Comparison of ENCODE assay signal across 10 cellular contexts in the genomic region with DNA sequence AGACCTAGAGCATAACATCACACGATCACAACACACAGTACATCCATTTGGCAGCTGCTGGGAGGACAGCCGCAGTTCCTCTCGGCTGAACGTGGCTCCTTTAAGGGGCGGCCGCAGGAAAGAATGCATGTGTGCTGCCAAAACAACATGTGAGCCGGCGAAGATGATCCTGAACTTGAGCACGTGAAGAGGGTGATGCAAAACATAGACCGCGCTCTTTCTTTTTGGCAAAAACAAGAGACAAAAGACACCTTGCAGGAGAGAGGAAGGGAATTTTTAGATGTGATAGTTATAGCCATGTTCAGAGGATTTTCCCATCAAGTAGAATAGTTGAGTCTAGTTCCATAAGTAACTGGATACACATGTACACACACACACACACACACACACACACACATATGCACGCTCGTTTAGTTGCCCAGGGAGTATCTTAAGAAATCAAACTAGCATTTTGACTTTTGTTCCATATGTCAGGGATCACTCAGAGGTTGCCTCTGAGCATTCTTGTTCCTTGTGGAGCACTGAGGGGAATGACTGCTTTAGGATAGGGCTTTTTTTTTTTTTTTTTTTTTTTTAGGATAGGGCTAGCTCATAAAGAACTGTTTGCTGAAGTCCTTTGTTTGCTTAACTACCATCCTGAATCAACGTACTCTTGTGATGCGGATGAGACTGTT. TPM values are rescaled to one million over a fixed set of nuclear protein-coding genes. Genes with fewer than 3 reads are reported as not detected.
A peak's percentile ranks its signal among the peaks of the same experiment; 100 is the strongest.
DNase-seq lines count a peak whose midpoint lies in the region; ATAC-seq, FAIRE-seq and TF ChIP-seq lines count a peak whose summit lies in the region.
"Had no signal": no experiment of that assay in that cellular context is flagged by ENCODE, and none has a peak within 500 bp of the region (broad histone marks: within the 10 kb centered on the region; RNA-seq: fewer than 3 reads in every experiment).

No MANE protein-coding gene starts in this region.

- H3K27ac ChIP-seq in astrocyte (ENCODE audit: low read depth, low read length) (no peak overlapping the region), thyroid gland (no peak overlapping the region)
- no peak overlapping the region for H3K27ac ChIP-seq in naive thymus-derived CD4-positive, alpha-beta T cell (ENCODE audit: low read depth, low read length)

- H3K4me1 ChIP-seq in astrocyte (ENCODE audit: insufficient read depth, low read length): no peaks in the 10 kb centered on the region
- peaks cover 0 to 6% of the 10 kb centered on the region in 2 donors for H3K4me1 ChIP-seq in thyroid gland
- no peaks in the 10 kb centered on the region for H3K4me1 ChIP-seq in naive thymus-derived CD4-positive, alpha-beta T cell (ENCODE audit: control insufficient read depth in 2 of 2, insufficient read depth in 2 of 2, low read length in 2 of 2)

- WGBS in thyroid gland, 2 donors: 15 to 18% methylated on average over 15 of the region's 15 CpGs

- H3K4me1 Mint-ChIP-seq in astrocyte (ENCODE audit: low read depth, unreplicated experiment): peaks cover 7% of the 10 kb centered on the region
- peaks cover 0 to 3% (median 0%) of the 10 kb centered on the region in 7 donors for H3K4me1 Mint-ChIP-seq in naive thymus-derived CD4-positive, alpha-beta T cell
- no peaks in the 10 kb centered on the region for H3K4me1 Mint-ChIP-seq in activated CD4-positive, alpha-beta T cell treated with anti-CD3 and anti-CD28 coated beads, Interleukin-2, amount 10 ng/mL, durations not matched to agents 7 days and 5 days

- DNase-seq in HT-29 (ENCODE audit: low spot score) (peak; percentile 38), astrocyte (ENCODE audit: low read depth) (peak; percentile 84), kidney epithelial cell (ENCODE audit: low read depth) (peak; percentile 31), thyroid gland (peak; percentile 66 to 76)
- no peak for DNase-seq in naive thymus-derived CD4-positive, alpha-beta T cell
- DNase-seq in stimulated activated CD4-positive, alpha-beta T cell treated with anti-CD3 and anti-CD28 coated beads, Interleukin-4, amount 100 ng/mL, for 4 hours: no peak
- no peak for DNase-seq in activated CD4-positive, alpha-beta T cell treated with anti-CD3 and anti-CD28 coated beads, Interleukin-2, amount 10 ng/mL, durations not matched to agents 7 days and 5 days
- DNase-seq: stimulated activated CD4-positive, alpha-beta T cell treated with anti-CD3 and anti-CD28 coated beads, Interleukin-1b, Interleukin-23, amount 100 ng/mL, for 48 hours had no signal

- H3K27me3 ChIP-seq in astrocyte (ENCODE audit: insufficient read depth, low read length) (no peaks in the 10 kb centered on the region), kidney epithelial cell (ENCODE audit: control insufficient read depth, insufficient read depth, low read length) (no peaks in the 10 kb centered on the region), thyroid gland (no peaks in the 10 kb centered on the region)
- H3K27me3 ChIP-seq in naive thymus-derived CD4-positive, alpha-beta T cell (ENCODE audit: control insufficient read depth in 2 of 2, insufficient read depth in 2 of 2, low read length in 2 of 2): no peaks in the 10 kb centered on the region

- peak overlapping the region; percentile 74 for H3K4me2 ChIP-seq in astrocyte (ENCODE audit: low read length)

- H2AFZ ChIP-seq in astrocyte (ENCODE audit: low read depth, low read length): no peak overlapping the region

- H3K4me3 ChIP-seq in astrocyte (ENCODE audit: insufficient read depth, low read depth, low read length) (peak overlapping the region; percentile 34), kidney epithelial cell (ENCODE audit: low read depth, low read length) (no peak overlapping the region), thyroid gland (replicated peaks in 1 of 3) (peak overlapping the region in 1 of 3 donors; percentile 8)
- H3K4me3 ChIP-seq in naive thymus-derived CD4-positive, alpha-beta T cell (ENCODE audit: low read length): no peak overlapping the region

- H3K4me3 Mint-ChIP-seq in astrocyte (ENCODE audit: unreplicated experiment): no peak overlapping the region
- H3K4me3 Mint-ChIP-seq in naive thymus-derived CD4-positive, alpha-beta T cell: no peak overlapping the region
- H3K4me3 Mint-ChIP-seq in activated CD4-positive, alpha-beta T cell treated with anti-CD3 and anti-CD28 coated beads, Interleukin-2, amount 10 ng/mL, durations not matched to agents 7 days and 5 days: no peak overlapping the region
- H3K4me3 Mint-ChIP-seq: activated naive CD8-positive, alpha-beta T cell had no signal

- POLR2A ChIA-PET in naive thymus-derived CD4-positive, alpha-beta T cell (lab: Charles Lee): no interaction called here
- POLR2A ChIA-PET in activated CD4-positive, alpha-beta T cell treated with anti-CD3 and anti-CD28 coated beads, Interleukin-2, amount 10 ng/mL, durations not matched to agents 7 days and 5 days (lab: Charles Lee): no interaction called here

- CTCF ChIA-PET in naive thymus-derived CD4-positive, alpha-beta T cell (lab: Charles Lee): no interaction called here
- CTCF ChIA-PET in activated CD4-positive, alpha-beta T cell treated with anti-CD3 and anti-CD28 coated beads, Interleukin-2, amount 10 ng/mL, durations not matched to agents 7 days and 5 days (lab: Charles Lee): no interaction called here

- H3K36me3 Mint-ChIP-seq in astrocyte (ENCODE audit: low read depth, unreplicated experiment): no peaks in the 10 kb centered on the region
- no peaks in the 10 kb centered on the region for H3K36me3 Mint-ChIP-seq in naive thymus-derived CD4-positive, alpha-beta T cell
- H3K36me3 Mint-ChIP-seq in activated CD4-positive, alpha-beta T cell treated with anti-CD3 and anti-CD28 coated beads, Interleukin-2, amount 10 ng/mL, durations not matched to agents 7 days and 5 days (ENCODE audit: low read depth): no peaks in the 10 kb centered on the region
- H3K36me3 Mint-ChIP-seq: activated naive CD8-positive, alpha-beta T cell had no signal

- ATAC-seq in naive thymus-derived CD4-positive, alpha-beta T cell: no peak
- no peak for ATAC-seq in HG03342 (IDR thresholded peaks at IDR 0.05; ENCODE audit: unreplicated experiment)

- no peaks in the 10 kb centered on the region for H3K79me2 ChIP-seq in astrocyte (ENCODE audit: insufficient read depth, low read length)

- FAIRE-seq in astrocyte (lab: Jason Lieb, UNC): peak; percentile 17

- no peaks in the 10 kb centered on the region for H3K36me3 ChIP-seq in astrocyte (ENCODE audit: insufficient read depth, low read length)
- no peaks in the 10 kb centered on the region for H3K36me3 ChIP-seq in kidney epithelial cell (ENCODE audit: control insufficient read depth, insufficient read depth, low read length)
- no peaks in the 10 kb centered on the region for H3K36me3 ChIP-seq in thyroid gland
- H3K36me3 ChIP-seq in naive thymus-derived CD4-positive, alpha-beta T cell (ENCODE audit: control insufficient read depth in 2 of 3, insufficient read depth in 3 of 3, low read length in 3 of 3): no peaks in the 10 kb centered on the region

- TF ChIP-seq POLR2A in thyroid gland (IDR thresholded peaks at IDR 0.05): no peak

- H3K9me3 Mint-ChIP-seq in astrocyte (ENCODE audit: unreplicated experiment): no peaks in the 10 kb centered on the region
- H3K9me3 Mint-ChIP-seq in naive thymus-derived CD4-positive, alpha-beta T cell: no peaks in the 10 kb centered on the region
- H3K9me3 Mint-ChIP-seq in activated CD4-positive, alpha-beta T cell treated with anti-CD3 and anti-CD28 coated beads, Interleukin-2, amount 10 ng/mL, durations not matched to agents 7 days and 5 days: no peaks in the 10 kb centered on the region

- intact Hi-C loops in thyroid gland (cut with DNase I): no loop called here
- intact Hi-C loops in naive thymus-derived CD4-positive, alpha-beta T cell (cut with micrococcal nuclease): no loop called here

- H4K20me1 ChIP-seq in astrocyte (ENCODE audit: insufficient read depth, low read length): no peaks in the 10 kb centered on the region

- no peak overlapping the region for H3K9ac ChIP-seq in astrocyte (ENCODE audit: low read length)

- H3K27ac Mint-ChIP-seq in astrocyte (ENCODE audit: unreplicated experiment): no peak overlapping the region
- H3K27ac Mint-ChIP-seq in naive thymus-derived CD4-positive, alpha-beta T cell: no peak overlapping the region
- no peak overlapping the region for H3K27ac Mint-ChIP-seq in activated CD4-positive, alpha-beta T cell treated with anti-CD3 and anti-CD28 coated beads, Interleukin-2, amount 10 ng/mL, durations not matched to agents 7 days and 5 days
- H3K27ac Mint-ChIP-seq: activated naive CD8-positive, alpha-beta T cell had no signal

- peaks cover 9% of the 10 kb centered on the region for H3K27me3 Mint-ChIP-seq in astrocyte (ENCODE audit: low read depth, unreplicated experiment)
- H3K27me3 Mint-ChIP-seq in naive thymus-derived CD4-positive, alpha-beta T cell: peaks cover 0 to 17% (median 4%) of the 10 kb centered on the region in 5 donors
- peaks cover 16% of the 10 kb centered on the region for H3K27me3 Mint-ChIP-seq in activated CD4-positive, alpha-beta T cell treated with anti-CD3 and anti-CD28 coated beads, Interleukin-2, amount 10 ng/mL, durations not matched to agents 7 days and 5 days
- H3K27me3 Mint-ChIP-seq: activated naive CD8-positive, alpha-beta T cell had no signal

- H3K9me3 ChIP-seq in astrocyte (ENCODE audit: insufficient read depth, low read depth, low read length) (no peaks in the 10 kb centered on the region), thyroid gland (no peaks in the 10 kb centered on the region)
- no peaks in the 10 kb centered on the region for H3K9me3 ChIP-seq in naive thymus-derived CD4-positive, alpha-beta T cell (ENCODE audit: control insufficient read depth in 2 of 3, low read length in 3 of 3)

- TF ChIP-seq CTCF in astrocyte (IDR thresholded peaks at IDR 0.05; ENCODE audit: insufficient read depth, low read depth, low read length) (no peak), kidney epithelial cell (IDR thresholded peaks at IDR 0.05; ENCODE audit: insufficient read depth, low read length, poor library complexity, severe bottlenecking) (no peak), thyroid gland (IDR thresholded peaks at IDR 0.05) (no peak)

RNA-seq across cellular contexts. Expression of gene RANBP9, which starts 21.7 kb away (rescaled TPM):
- total RNA-seq in HT-29 (2014; rRNA removed; shearing (Covaris generic)): 13.0 and 15.1 TPM in 2 replicates
- total RNA-seq in astrocyte (42.1 and 43.7 TPM in 2 replicates), kidney epithelial cell (25.7 and 28.6 TPM in 2 replicates), thyroid gland (10 to 100 TPM; 26.8 to 42.6 (median 32.4) TPM)
- total RNA-seq in naive thymus-derived CD4-positive, alpha-beta T cell: 10 to 100 TPM; 45.4 to 56.9 (median 49.2) TPM
- polyA plus RNA-seq in naive thymus-derived CD4-positive, alpha-beta T cell: 1 to 10 TPM; 2.7 to 3.5 TPM
- 10 to 100 TPM; 51.1 to 56.1 TPM for total RNA-seq in activated CD4-positive, alpha-beta T cell treated with anti-CD3 and anti-CD28 coated beads, Interleukin-2, amount 10 ng/mL, durations not matched to agents 7 days and 5 days

Comparison
In these comparisons a context has a peak if more than half of its experiments do, and no peak if none do; other contexts are left out.
1. DNase-seq: peak in HT-29 (single experiment), astrocyte (single experiment), kidney epithelial cell (single experiment) and thyroid gland (2 of 2); none in naive thymus-derived CD4-positive, alpha-beta T cell (0 of 9), stimulated activated CD4-positive, alpha-beta T cell treated with anti-CD3 and anti-CD28 coated beads, Interleukin-4, amount 100 ng/mL, for 4 hours (0 of 2) and activated CD4-positive, alpha-beta T cell treated with anti-CD3 and anti-CD28 coated beads, Interleukin-2, amount 10 ng/mL, durations not matched to agents 7 days and 5 days (single experiment).